Comparison of ENCODE assay signal across 8 cellular contexts in the genomic region with DNA sequence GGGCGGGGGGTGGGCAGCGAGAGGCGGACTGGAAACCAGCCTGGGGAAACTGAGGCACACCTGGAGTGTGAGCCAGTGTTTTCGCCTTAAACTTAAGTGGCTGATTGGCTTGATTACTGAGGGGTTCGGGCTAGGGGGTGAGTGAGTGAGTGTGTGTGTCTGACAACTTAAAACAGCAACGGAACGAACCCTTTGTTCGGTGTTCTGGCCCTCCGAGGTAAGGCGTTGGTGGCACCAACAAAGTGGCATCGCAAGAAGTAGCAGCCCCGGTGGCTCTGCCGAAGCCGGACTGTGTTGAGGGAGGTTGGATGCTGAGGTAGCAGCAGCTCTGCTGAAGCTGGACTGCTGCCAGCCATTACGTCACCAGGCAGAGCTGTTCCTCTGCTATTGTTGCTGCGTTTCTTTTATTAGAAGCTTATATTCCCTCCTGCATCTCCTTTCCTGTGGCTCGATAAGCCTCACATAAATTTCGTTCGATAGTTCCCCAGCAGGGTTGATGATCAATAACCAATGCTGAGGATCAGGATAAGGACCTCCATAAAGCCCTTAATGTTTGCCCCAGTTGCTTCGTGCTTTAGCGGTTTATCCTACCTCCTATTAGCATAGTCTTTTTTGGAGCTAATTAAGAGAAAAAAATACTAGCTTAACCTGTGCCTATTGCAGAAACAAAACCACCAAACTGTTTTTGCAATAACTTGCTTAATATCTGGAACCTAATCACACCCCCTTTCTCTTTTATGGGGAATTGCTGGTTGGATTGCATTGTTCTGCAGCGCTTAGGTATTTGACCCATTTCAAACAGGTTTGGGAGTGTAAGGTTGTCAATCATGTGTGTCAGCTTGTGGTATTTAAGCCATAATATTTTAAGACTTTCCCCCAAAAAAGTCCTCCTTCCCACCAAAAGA. TPM values are rescaled to one million over a fixed set of nuclear protein-coding genes. Genes with fewer than 3 reads are reported as not detected.
A peak's percentile ranks its signal among the peaks of the same experiment; 100 is the strongest.
DNase-seq lines count a peak whose midpoint lies in the region; ATAC-seq and TF ChIP-seq lines count a peak whose summit lies in the region.

No MANE protein-coding gene starts in this region.

- no peaks in the 10 kb centered on the region for H3K36me3 Mint-ChIP-seq in immature natural killer cell

- peak overlapping the region; percentile 83 for H3K4me3 ChIP-seq in skeletal muscle satellite cell (ENCODE audit: low read length)

- DNase-seq in GM20000 (ENCODE audit: low spot score) (peak; percentile 67), NCI-H2171 treated with DMSO at 0.1 percent for 48 hours (lab: John Stamatoyannopoulos, UW) (peak; percentile 89), caudate nucleus (lab: John Stamatoyannopoulos, UW) (peak in 60 of 61 donors; percentile 16 to 97 (median 68)), immature natural killer cell (peak; percentile 70 to 80 (median 74)), cortex of kidney (lab: John Stamatoyannopoulos, UW) (no peak)
- peak; percentile 51 for DNase-seq in activated CD4-positive, CD25-positive, alpha-beta regulatory T cell treated with anti-CD3 and anti-CD28 coated beads, Interleukin-2, amount 50 U/mL, for 16 hours (ENCODE audit: low read depth, low spot score)

- H3K4me2 ChIP-seq in skeletal muscle satellite cell (ENCODE audit: low read length): peak overlapping the region; percentile 87

- peak overlapping the region; percentile 35 for H3K9ac ChIP-seq in skeletal muscle satellite cell (ENCODE audit: low read depth, low read length)

- H3K27me3 Mint-ChIP-seq in immature natural killer cell (ENCODE audit: low read depth in 3 of 3): peaks cover 4 to 9% (median 4%) of the 10 kb centered on the region in 3 donors

- H3K4me3 Mint-ChIP-seq in immature natural killer cell: peak overlapping the region; percentile 91 to 96 (median 94)

- no peaks in the 10 kb centered on the region for H3K27me3 ChIP-seq in skeletal muscle satellite cell (ENCODE audit: control insufficient read depth, insufficient read depth, low read length)

- peak overlapping the region; percentile 66 to 95 (median 86) for H3K27ac Mint-ChIP-seq in immature natural killer cell

- no peaks in the 10 kb centered on the region for H3K36me3 ChIP-seq in skeletal muscle satellite cell (ENCODE audit: insufficient read depth, low read length)

- H3K4me1 Mint-ChIP-seq in immature natural killer cell: peaks cover 22 to 31% of the 10 kb centered on the region in 2 donors

- H3K4me1 ChIP-seq in skeletal muscle satellite cell (ENCODE audit: control insufficient read depth, insufficient read depth, low read length): no peaks in the 10 kb centered on the region

- no peak for TF ChIP-seq CTCF in GM20000 (IDR thresholded peaks at IDR 0.05; ENCODE audit: extremely low read depth, missing control alignments)

- H3K9me3 Mint-ChIP-seq in immature natural killer cell: no peaks in the 10 kb centered on the region

- H3K27ac ChIP-seq in caudate nucleus (ENCODE audit: low read depth, low read length): peak overlapping the region; percentile 80

- H3K9me3 ChIP-seq in skeletal muscle satellite cell (replicated peaks; ENCODE audit: low read length): no peaks in the 10 kb centered on the region

- ATAC-seq in GM21717 (IDR thresholded peaks at IDR 0.05; ENCODE audit: unreplicated experiment): no peak

RNA-seq across cellular contexts. Expression of a gene that starts 1.3 kb away (rescaled TPM):
- polyA plus RNA-seq in immature natural killer cell: under 1 TPM in 1 of 3 donors, not detected in 2; 0.06 TPM
- total RNA-seq in skeletal muscle satellite cell (2012; rRNA removed): 0.44 and 0.51 TPM in 2 replicates

RNA-seq across cellular contexts. Expression of a gene that starts 1.6 kb away (rescaled TPM):
- polyA plus RNA-seq in immature natural killer cell: 1 to 10 TPM; 2.1 to 3.0 (median 2.2) TPM
- 2.4 and 2.8 TPM in 2 replicates for total RNA-seq in skeletal muscle satellite cell (2012; rRNA removed)
